ENCODE assay signal across 1 cellular context in genomic region chr10:33390046-33390445, GRCh38.
TF ChIP-seq lines count a peak whose summit lies in the region.

No MANE protein-coding gene starts in this region.

TF ChIP-seq in GM23338, 12 proteins besides CTCF, POLR2A, EP300 and RAD21 (continued from another document):
- TF ChIP-seq REST (IDR thresholded peaks at IDR 0.05; ENCODE audit: unreplicated experiment), result no peak
- TF ChIP-seq POLR2AphosphoS5 (IDR thresholded peaks at IDR 0.05; ENCODE audit: low read depth), result no peak
- TF ChIP-seq NANOG (IDR thresholded peaks at IDR 0.05; ENCODE audit: borderline replicate concordance), result no peak
- TF ChIP-seq EZH2phosphoT487 (IDR thresholded peaks at IDR 0.05; ENCODE audit: unreplicated experiment), result no peak
- TF ChIP-seq ETS1 (IDR thresholded peaks at IDR 0.05), result no peak
- TF ChIP-seq ZNF331 (CRISPR knock-in tag; IDR thresholded peaks at IDR 0.05; ENCODE audit: low read depth), result no peak
- no peak for TF ChIP-seq CREB1 (CRISPR knock-in tag; IDR thresholded peaks at IDR 0.05; ENCODE audit: low read depth)
- TF ChIP-seq EZH2 (IDR thresholded peaks at IDR 0.05; ENCODE audit: low read depth, unreplicated experiment), result no peak
